Comparison of ENCODE assay signal across 14 cellular contexts in genomic region chr14:98909251-98909944, GRCh38.
A peak's percentile ranks its signal among the peaks of the same experiment; 100 is the strongest.
DNase-seq lines count a peak whose midpoint lies in the region; ATAC-seq, FAIRE-seq and TF ChIP-seq lines count a peak whose summit lies in the region.
"Had no signal": no experiment of that assay in that cellular context is flagged by ENCODE, and none has a peak within 500 bp of the region (broad histone marks: within the 10 kb centered on the region; RNA-seq: fewer than 3 reads in every experiment).

No MANE protein-coding gene starts in this region.

- H3K27me3 Mint-ChIP-seq in activated T-cell treated with anti-CD3 and anti-CD28 coated beads, Interleukin-2, amount 50 U/mL, for 24 hours: no peaks in the 10 kb centered on the region
- H3K27me3 Mint-ChIP-seq: activated naive CD8-positive, alpha-beta T cell had no signal

- peak; percentile 90 for FAIRE-seq in RCC 7860 (lab: Jason Lieb, UNC)

- H3K27ac Mint-ChIP-seq in activated T-cell treated with anti-CD3 and anti-CD28 coated beads, Interleukin-2, amount 50 U/mL, for 24 hours: peak overlapping the region; percentile 30
- H3K27ac Mint-ChIP-seq: activated naive CD8-positive, alpha-beta T cell; dendritic cell treated with granulocyte-macrophage colony-stimulating factor and Interleukin-4, amounts not matched to agents 40 ng/mL and 50 ng/mL, for 4 days; nephron progenitor cell; type B pancreatic cell had no signal

- peaks cover 20% of the 10 kb centered on the region for H3K4me1 Mint-ChIP-seq in activated T-cell treated with anti-CD3 and anti-CD28 coated beads, Interleukin-2, amount 50 U/mL, for 24 hours (ENCODE audit: low read depth)

- H3K4me3 Mint-ChIP-seq in activated T-cell treated with anti-CD3 and anti-CD28 coated beads, Interleukin-2, amount 50 U/mL, for 24 hours: no peak overlapping the region
- H3K4me3 Mint-ChIP-seq: activated naive CD8-positive, alpha-beta T cell; dendritic cell treated with granulocyte-macrophage colony-stimulating factor and Interleukin-4, amounts not matched to agents 40 ng/mL and 50 ng/mL, for 4 days; nephron progenitor cell; type B pancreatic cell had no signal

- ATAC-seq in GM19395 (IDR thresholded peaks at IDR 0.05; ENCODE audit: unreplicated experiment) (no peak), GM21526 (IDR thresholded peaks at IDR 0.05; ENCODE audit: low FRiP score, unreplicated experiment) (no peak)
- ATAC-seq: gastroesophageal sphincter had no signal

- H3K36me3 Mint-ChIP-seq in activated T-cell treated with anti-CD3 and anti-CD28 coated beads, Interleukin-2, amount 50 U/mL, for 24 hours (ENCODE audit: low read depth): no peaks in the 10 kb centered on the region
- H3K36me3 Mint-ChIP-seq: activated naive CD8-positive, alpha-beta T cell; type B pancreatic cell had no signal

- no peak for DNase-seq in activated T-cell treated with anti-CD3 and anti-CD28 coated beads, Interleukin-2, amount 50 U/mL, for 24 hours
- no peak for DNase-seq in activated T-cell treated with anti-CD3 and anti-CD28 coated beads, Interleukin-2, amount 50 U/mL, for 48 hours
- DNase-seq in RCC 7860 (ENCODE audit: low spot score) (peak; percentile 95), dermis microvascular lymphatic vessel endothelial cell (ENCODE audit: low read depth in 2 of 2) (peak; percentile 12 to 21), foreskin fibroblast (no peak)
- no peak for DNase-seq in stimulated activated naive CD4-positive, alpha-beta T cell (lab: John Stamatoyannopoulos, UW)
- DNase-seq: NCI-H2107, nephron progenitor cell had no signal

- H3K4me3 ChIP-seq in foreskin fibroblast (ENCODE audit: low read depth in 1 of 2, low read length in 2 of 2): no peak overlapping the region
- H3K4me3 ChIP-seq: gastroesophageal sphincter had no signal

- TF ChIP-seq CTCF in foreskin fibroblast (IDR thresholded peaks at IDR 0.05; ENCODE audit: low read depth, low read length): no peak

- no peaks in the 10 kb centered on the region for H3K9me3 Mint-ChIP-seq in activated T-cell treated with anti-CD3 and anti-CD28 coated beads, Interleukin-2, amount 50 U/mL, for 24 hours
- H3K9me3 Mint-ChIP-seq: dendritic cell treated with granulocyte-macrophage colony-stimulating factor and Interleukin-4, amounts not matched to agents 40 ng/mL and 50 ng/mL, for 4 days; nephron progenitor cell; type B pancreatic cell had no signal

Comparison
In these comparisons a context has a peak if more than half of its experiments do, and no peak if none do; other contexts are left out.
1. DNase-seq: peak in RCC 7860 (single experiment) and dermis microvascular lymphatic vessel endothelial cell (2 of 2); none in activated T-cell treated with anti-CD3 and anti-CD28 coated beads, Interleukin-2, amount 50 U/mL, for 24 hours (single experiment), activated T-cell treated with anti-CD3 and anti-CD28 coated beads, Interleukin-2, amount 50 U/mL, for 48 hours (0 of 2), stimulated activated naive CD4-positive, alpha-beta T cell (0 of 6) and foreskin fibroblast (0 of 2).